In genomic region chr3:98008751-98009373, GRCh38 we compare ENCODE assay signal across 16 cellular contexts. TPM values are rescaled to one million over a fixed set of nuclear protein-coding genes. Genes with fewer than 3 reads are reported as not detected.
DNase-seq lines count a peak whose midpoint lies in the region; ATAC-seq and TF ChIP-seq lines count a peak whose summit lies in the region.
"Had no signal": no experiment of that assay in that cellular context is flagged by ENCODE, and none has a peak within 500 bp of the region (broad histone marks: within the 10 kb centered on the region; RNA-seq: fewer than 3 reads in every experiment).

No MANE protein-coding gene starts in this region.

- no peaks in the 10 kb centered on the region for H3K79me2 ChIP-seq in Loucy (ENCODE audit: insufficient read depth, low read length)

- H3K9ac ChIP-seq in Loucy (ENCODE audit: low read depth, low read length, poor library complexity, severe bottlenecking) = no peak overlapping the region

- H3K4me3 ChIP-seq in Loucy (ENCODE audit: low read length, poor library complexity, severe bottlenecking) (no peak overlapping the region), testis (no peak overlapping the region)
- H3K4me3 ChIP-seq: cardiac muscle cell, lung, smooth muscle cell had no signal

- ATAC-seq in GM18519 (IDR thresholded peaks at IDR 0.05; ENCODE audit: low FRiP score, unreplicated experiment) (peak; percentile 45), GM19467 (IDR thresholded peaks at IDR 0.05; ENCODE audit: unreplicated experiment) (peak; percentile 52), HG02852 (IDR thresholded peaks at IDR 0.05; ENCODE audit: unreplicated experiment) (peak; percentile 78)
- no peak for ATAC-seq in activated CD8-positive, alpha-beta T cell treated with anti-CD3 and anti-CD28 coated beads, Interleukin-2, amount 10 ng/mL, durations not matched to agents 7 days and 5 days

- H3K4me1 Mint-ChIP-seq in activated CD8-positive, alpha-beta T cell treated with anti-CD3 and anti-CD28 coated beads, Interleukin-2, amount 10 ng/mL, durations not matched to agents 7 days and 5 days (ENCODE audit: low read depth) = peaks cover 15% of the 10 kb centered on the region

- no peak overlapping the region for H3K27ac ChIP-seq in testis
- H3K27ac ChIP-seq: cardiac muscle cell, epithelial cell of prostate, RWPE1 had no signal

- no peak for DNase-seq in testis
- no peak for DNase-seq in activated CD8-positive, alpha-beta T cell treated with anti-CD3 and anti-CD28 coated beads, Interleukin-2, amount 10 ng/mL, durations not matched to agents 7 days and 5 days
- no peak for DNase-seq in cerebellar cortex (ENCODE audit: low spot score)
- no peak for DNase-seq in NCI-H748 treated with DMSO at 0.1 percent for 48 hours (lab: John Stamatoyannopoulos, UW)
- DNase-seq: activated CD4-positive, CD25-positive, alpha-beta regulatory T cell; CD4-positive, CD25-positive, alpha-beta regulatory T cell; Kasumi-1 had no signal

- H3F3A ChIP-seq in Loucy (ENCODE audit: low read depth) = no peaks in the 10 kb centered on the region

- CTCF ChIA-PET in activated CD8-positive, alpha-beta T cell treated with anti-CD3 and anti-CD28 coated beads, Interleukin-2, amount 10 ng/mL, durations not matched to agents 7 days and 5 days (lab: Charles Lee) = interaction anchor here (0.9 to 3.3 kb wide), 4 partner anchors 14 to 195 kb away, joined by 3 to 25 read pairs (median 3); no protein-coding TSS in a partner anchor

- H3K36me3 Mint-ChIP-seq in activated CD8-positive, alpha-beta T cell treated with anti-CD3 and anti-CD28 coated beads, Interleukin-2, amount 10 ng/mL, durations not matched to agents 7 days and 5 days (ENCODE audit: low read depth) = no peaks in the 10 kb centered on the region
- H3K36me3 Mint-ChIP-seq: CD4-positive, CD25-positive, alpha-beta regulatory T cell had no signal

- WGBS in testis, 2 donors = 71 to 76% methylated on average over 2 of the region's 2 CpGs

- H3K4me3 Mint-ChIP-seq in activated CD8-positive, alpha-beta T cell treated with anti-CD3 and anti-CD28 coated beads, Interleukin-2, amount 10 ng/mL, durations not matched to agents 7 days and 5 days = no peak overlapping the region
- H3K4me3 Mint-ChIP-seq: CD4-positive, CD25-positive, alpha-beta regulatory T cell had no signal

- peaks cover 13% of the 10 kb centered on the region for H3K27me3 Mint-ChIP-seq in activated CD8-positive, alpha-beta T cell treated with anti-CD3 and anti-CD28 coated beads, Interleukin-2, amount 10 ng/mL, durations not matched to agents 7 days and 5 days (ENCODE audit: low read depth)

- H3K27me3 ChIP-seq in Loucy (ENCODE audit: insufficient read depth, low read length, poor library complexity, severe bottlenecking) = no peaks in the 10 kb centered on the region
- H3K27me3 ChIP-seq in testis = no peaks in the 10 kb centered on the region
- H3K27me3 ChIP-seq: cardiac muscle cell had no signal

- H3K36me3 ChIP-seq in Loucy (ENCODE audit: insufficient read depth, low read length) (no peaks in the 10 kb centered on the region), testis (ENCODE audit: low read depth, missing control alignments) (no peaks in the 10 kb centered on the region)
- H3K36me3 ChIP-seq: cardiac muscle cell had no signal

- peaks cover 16% of the 10 kb centered on the region for H3K4me1 ChIP-seq in Loucy (ENCODE audit: insufficient read depth, low read length, poor library complexity, severe bottlenecking)
- no peaks in the 10 kb centered on the region for H3K4me1 ChIP-seq in testis

- no peaks in the 10 kb centered on the region for H3K9me2 ChIP-seq in Loucy (replicated peaks; ENCODE audit: low read depth, low read length)

- POLR2A ChIA-PET in activated CD8-positive, alpha-beta T cell treated with anti-CD3 and anti-CD28 coated beads, Interleukin-2, amount 10 ng/mL, durations not matched to agents 7 days and 5 days (lab: Charles Lee) = no interaction called here

- H3K9me3 ChIP-seq in Loucy (ENCODE audit: insufficient read depth, low read depth, low read length) (no peaks in the 10 kb centered on the region), testis (no peaks in the 10 kb centered on the region)

- H3K9me3 Mint-ChIP-seq in activated CD8-positive, alpha-beta T cell treated with anti-CD3 and anti-CD28 coated beads, Interleukin-2, amount 10 ng/mL, durations not matched to agents 7 days and 5 days (ENCODE audit: insufficient read depth) = no peaks in the 10 kb centered on the region

- H4K20me1 ChIP-seq in Loucy (ENCODE audit: insufficient read depth, low read length, poor library complexity, severe bottlenecking) = no peaks in the 10 kb centered on the region

- intact Hi-C loops in testis (cut with DNase I; ENCODE audit: low total_unique reads) = no loop called here

- H3K27ac Mint-ChIP-seq in activated CD8-positive, alpha-beta T cell treated with anti-CD3 and anti-CD28 coated beads, Interleukin-2, amount 10 ng/mL, durations not matched to agents 7 days and 5 days = no peak overlapping the region

- peak overlapping the region; percentile 93 for H2AFZ ChIP-seq in Loucy (ENCODE audit: low read length)

- no peak overlapping the region for H3K4me2 ChIP-seq in Loucy (ENCODE audit: low read depth, low read length, poor library complexity, severe bottlenecking)
- H3K4me2 ChIP-seq: smooth muscle cell had no signal

- TF ChIP-seq CTCF in Loucy (conservative IDR thresholded peaks at IDR 0.05; ENCODE audit: low read length) (no peak), testis (IDR thresholded peaks at IDR 0.05) (no peak)

- TF ChIP-seq POLR2A in testis (IDR thresholded peaks at IDR 0.05) = no peak

RNA-seq across cellular contexts. Expression of gene GABRR3, which starts 26.3 kb away (rescaled TPM):
- under 1 TPM; 0.19 to 0.55 TPM for total RNA-seq in testis
- 0.38 TPM for polyA plus RNA-seq in testis (ENCODE audit: insufficient read depth, low read depth, low replicate concordance)
- total RNA-seq in activated CD8-positive, alpha-beta T cell treated with anti-CD3 and anti-CD28 coated beads, Interleukin-2, amount 10 ng/mL, durations not matched to agents 7 days and 5 days = not detected
- total RNA-seq: cardiac muscle cell; CD4-positive, CD25-positive, alpha-beta regulatory T cell; smooth muscle cell had no signal
- polyA plus RNA-seq: cardiac muscle cell; CD4-positive, CD25-positive, alpha-beta regulatory T cell; lung; smooth muscle cell had no signal

RNA-seq across cellular contexts. Expression of gene RIOX2, which starts 36.6 kb away (rescaled TPM):
- total RNA-seq in testis = 10 to 100 TPM; 16.3 to 22.5 TPM
- polyA plus RNA-seq in testis (ENCODE audit: insufficient read depth, low read depth, low replicate concordance) = 14.0 TPM
- 10 to 100 TPM; 25.0 to 27.9 TPM for total RNA-seq in activated CD8-positive, alpha-beta T cell treated with anti-CD3 and anti-CD28 coated beads, Interleukin-2, amount 10 ng/mL, durations not matched to agents 7 days and 5 days
